8 cellular contexts compared by ENCODE assay signal in the genomic region with DNA sequence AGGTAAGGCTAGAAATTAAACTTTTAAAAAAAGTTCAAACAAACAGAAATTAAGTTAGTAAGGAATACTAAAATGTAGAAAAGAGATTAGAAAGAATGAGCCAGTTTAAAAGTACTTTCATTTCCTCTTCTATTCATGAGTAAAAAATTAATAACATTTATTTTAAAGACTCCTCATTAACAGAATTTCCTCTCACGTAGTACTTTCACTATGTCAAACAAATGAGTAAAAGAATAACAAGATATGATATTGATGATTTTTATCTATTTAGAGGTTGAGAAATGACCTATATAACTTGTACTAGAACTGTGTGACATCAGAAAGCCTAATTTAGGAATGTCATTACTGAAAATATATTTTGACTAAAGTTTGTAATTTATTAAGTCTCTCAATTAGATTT. TPM values are rescaled to one million over a fixed set of nuclear protein-coding genes. Genes with fewer than 3 reads are reported as not detected.
A peak's percentile ranks its signal among the peaks of the same experiment; 100 is the strongest.
DNase-seq lines count a peak whose midpoint lies in the region; ATAC-seq, FAIRE-seq and TF ChIP-seq lines count a peak whose summit lies in the region.
"Not testable (repeated sequence)": the region's sequence is repeated elsewhere in the genome, so short reads cannot be mapped to it uniquely, and the experiment has no call there.

No MANE protein-coding gene starts in this region.

- CTCF ChIA-PET in endothelial cell of umbilical vein (lab: Charles Lee) = not testable (repeated sequence)

- H2AFZ ChIP-seq in OCI-LY3 (ENCODE audit: low read depth, low read length); endothelial cell of umbilical vein (ENCODE audit: low read depth, low read length): not testable (repeated sequence)

- dilution Hi-C loops in endothelial cell of umbilical vein (cut with MboI; ENCODE audit: extremely low pct_ligation_motif_present, low sequenced_read_pairs) = not testable (repeated sequence)

- peak; percentile 37 for ATAC-seq in GM18858 (IDR thresholded peaks at IDR 0.05; ENCODE audit: unreplicated experiment)
- ATAC-seq in GM21390 (IDR thresholded peaks at IDR 0.05; ENCODE audit: unreplicated experiment) = peak; percentile 52
- ATAC-seq in HG02798 (IDR thresholded peaks at IDR 0.05; ENCODE audit: poor library complexity, unreplicated experiment) = peak; percentile 45
- ATAC-seq in HG03196 (IDR thresholded peaks at IDR 0.05; ENCODE audit: unreplicated experiment) = peak; percentile 43

- H3K27me3 ChIP-seq in OCI-LY3 (ENCODE audit: low read depth, low read length); endothelial cell of umbilical vein (ENCODE audit: control insufficient read depth in 2 of 2, insufficient read depth in 2 of 2, low read length in 2 of 2); small intestine (ENCODE audit: control insufficient read depth in 2 of 2, insufficient read depth in 2 of 2, low read length in 2 of 2): not testable (repeated sequence)

- H3K9me3 ChIP-seq in OCI-LY3 (ENCODE audit: insufficient read depth, low read length); endothelial cell of umbilical vein (replicated peaks; ENCODE audit: control insufficient read depth, insufficient read depth, low read length); small intestine (ENCODE audit: control insufficient read depth, low read depth): not testable (repeated sequence)

- not testable (repeated sequence) for TF ChIP-seq POLR2A in endothelial cell of umbilical vein (IDR thresholded peaks at IDR 0.05; ENCODE audit: low read depth, low read length)

- peak overlapping the region; percentile 23; the same call in 1 of the 2 replicates for H3K9ac ChIP-seq in OCI-LY3 (ENCODE audit: low read length)
- H3K9ac ChIP-seq in endothelial cell of umbilical vein (replicated peaks; ENCODE audit: extremely low read depth, insufficient read depth, low read length) = not testable (repeated sequence)

- intact Hi-C loops in endothelial cell of umbilical vein (cut with micrococcal nuclease) = not testable (repeated sequence)

- DNase-seq in endothelial cell of umbilical vein (ENCODE audit: low read depth, low spot score); small intestine: not testable (repeated sequence)

- WGBS in small intestine, 3 donors = 42 to 59% (median 56%) methylated on average over 1 of the region's 1 CpG

- not testable (repeated sequence) for H3K36me3 ChIP-seq in OCI-LY3 (replicated peaks; ENCODE audit: low read depth, low read length); endothelial cell of umbilical vein (ENCODE audit: control insufficient read depth in 2 of 2, extremely low read depth in 1 of 2, insufficient read depth in 2 of 2, low read length in 2 of 2); small intestine (ENCODE audit: control insufficient read depth in 2 of 2, insufficient read depth in 2 of 2, low read length in 2 of 2)

- H3K4me2 ChIP-seq in OCI-LY3 (ENCODE audit: low read length) = peak overlapping the region; percentile 63
- H3K4me2 ChIP-seq in endothelial cell of umbilical vein (ENCODE audit: insufficient read depth, low read length) = not testable (repeated sequence)

- H3K27ac ChIP-seq in OCI-LY3 (ENCODE audit: low read length) = peak overlapping the region; percentile 53
- not testable (repeated sequence) for H3K27ac ChIP-seq in endothelial cell of umbilical vein (ENCODE audit: insufficient read depth, low read depth, low read length); small intestine (ENCODE audit: low read depth in 1 of 2, low read length in 1 of 2)

- H3K79me2 ChIP-seq in OCI-LY3 (ENCODE audit: low read length); endothelial cell of umbilical vein (ENCODE audit: control insufficient read depth, insufficient read depth, low read length): not testable (repeated sequence)

- peaks cover 67% of the 10 kb centered on the region for H3K4me1 ChIP-seq in OCI-LY3 (ENCODE audit: low read length)
- H3K4me1 ChIP-seq in endothelial cell of umbilical vein (ENCODE audit: control insufficient read depth, extremely low read depth, insufficient read depth, low read length); small intestine (ENCODE audit: control insufficient read depth in 2 of 2, insufficient read depth in 1 of 2, low read depth in 1 of 2, low read length in 1 of 2): not testable (repeated sequence)

- H3K4me3 ChIP-seq in OCI-LY3 (ENCODE audit: low read length) = peak overlapping the region; percentile 43
- H3K4me3 ChIP-seq in endothelial cell of umbilical vein (replicated peaks in 1 of 3; ENCODE audit: insufficient read depth in 1 of 3, low read depth in 1 of 3, low read length in 3 of 3); small intestine (ENCODE audit: low read depth in 1 of 2, low read length in 2 of 2): not testable (repeated sequence)

- not testable (repeated sequence) for BruUV-seq in endothelial cell of umbilical vein (replicated peaks; lab: Mats Ljungman, UMichigan)

- not testable (repeated sequence) for H3K9me1 ChIP-seq in endothelial cell of umbilical vein (replicated peaks; ENCODE audit: control insufficient read depth, extremely low read depth, insufficient read depth, low read length)

- POLR2A ChIA-PET in endothelial cell of umbilical vein (lab: Charles Lee) = not testable (repeated sequence)

- not testable (repeated sequence) for H4K20me1 ChIP-seq in OCI-LY3 (ENCODE audit: insufficient read depth, low read length); endothelial cell of umbilical vein (replicated peaks; ENCODE audit: control insufficient read depth, extremely low read depth, insufficient read depth, low read length)

- FAIRE-seq in A204.1 (lab: Jason Lieb, UNC) (peak; percentile 97), endothelial cell of umbilical vein (lab: Jason Lieb, UNC) (peak; percentile 48), small intestine (lab: Jason Lieb, UNC) (peak; percentile 98)

- not testable (repeated sequence) for TF ChIP-seq CTCF in OCI-LY3 (IDR thresholded peaks at IDR 0.05; ENCODE audit: low read depth, low read length); endothelial cell of umbilical vein (IDR thresholded peaks at IDR 0.05; ENCODE audit: extremely low read depth in 1 of 2, insufficient read depth in 1 of 2, low read depth in 1 of 2, low read length in 2 of 2)

RNA-seq across cellular contexts. Expression of gene FBXO8, which starts 22.0 kb away (rescaled TPM):
- 11.9 and 14.5 TPM in 2 replicates for total RNA-seq in endothelial cell of umbilical vein
- polyA plus RNA-seq in endothelial cell of umbilical vein (8.8 and 9.9 TPM in 2 replicates), small intestine (10 to 100 TPM; 14.5 to 25.5 (median 23.5) TPM)
- polyA plus RNA-seq in endothelial cell of umbilical vein (2011; cell fraction: cytosol; rRNA removed) = 12.9 and 13.0 TPM in 2 replicates
- polyA plus RNA-seq in endothelial cell of umbilical vein (2011; cell fraction: nucleus; rRNA removed) = 6.8 and 7.3 TPM in 2 replicates
- polyA plus RNA-seq in endothelial cell of umbilical vein (2012) = 9.3 and 9.6 TPM in 2 replicates
- 14.8 and 16.4 TPM in 2 replicates for polyA minus RNA-seq in endothelial cell of umbilical vein
- 10.3 TPM for polyA minus RNA-seq in endothelial cell of umbilical vein (2011; cell fraction: cytosol; rRNA and poly(A)+ RNA removed)
- polyA minus RNA-seq in endothelial cell of umbilical vein (2011; cell fraction: nucleus; rRNA and poly(A)+ RNA removed) = 21.0 and 23.4 TPM in 2 replicates

RNA-seq across cellular contexts. Expression of gene CEP44, which starts 22.3 kb away (rescaled TPM):
- 8.2 and 13.0 TPM in 2 replicates for total RNA-seq in endothelial cell of umbilical vein
- polyA plus RNA-seq in endothelial cell of umbilical vein = 1.7 and 2.0 TPM in 2 replicates
- 2.8 and 3.8 TPM in 2 replicates for polyA plus RNA-seq in endothelial cell of umbilical vein (2011; cell fraction: cytosol; rRNA removed)
- 5.4 and 7.6 TPM in 2 replicates for polyA plus RNA-seq in endothelial cell of umbilical vein (2011; cell fraction: nucleus; rRNA removed)
- polyA plus RNA-seq in endothelial cell of umbilical vein (2012) = 4.5 and 7.1 TPM in 2 replicates
- 4.1 and 5.9 TPM in 2 replicates for polyA minus RNA-seq in endothelial cell of umbilical vein
- polyA minus RNA-seq in endothelial cell of umbilical vein (2011; cell fraction: cytosol; rRNA and poly(A)+ RNA removed) = 11.0 TPM
- polyA minus RNA-seq in endothelial cell of umbilical vein (2011; cell fraction: nucleus; rRNA and poly(A)+ RNA removed) = 7.0 and 9.0 TPM in 2 replicates
- 1 to 10 TPM; 4.1 to 6.0 (median 5.1) TPM for polyA plus RNA-seq in small intestine
